24 cellular contexts compared by ENCODE assay signal in the genomic region with DNA sequence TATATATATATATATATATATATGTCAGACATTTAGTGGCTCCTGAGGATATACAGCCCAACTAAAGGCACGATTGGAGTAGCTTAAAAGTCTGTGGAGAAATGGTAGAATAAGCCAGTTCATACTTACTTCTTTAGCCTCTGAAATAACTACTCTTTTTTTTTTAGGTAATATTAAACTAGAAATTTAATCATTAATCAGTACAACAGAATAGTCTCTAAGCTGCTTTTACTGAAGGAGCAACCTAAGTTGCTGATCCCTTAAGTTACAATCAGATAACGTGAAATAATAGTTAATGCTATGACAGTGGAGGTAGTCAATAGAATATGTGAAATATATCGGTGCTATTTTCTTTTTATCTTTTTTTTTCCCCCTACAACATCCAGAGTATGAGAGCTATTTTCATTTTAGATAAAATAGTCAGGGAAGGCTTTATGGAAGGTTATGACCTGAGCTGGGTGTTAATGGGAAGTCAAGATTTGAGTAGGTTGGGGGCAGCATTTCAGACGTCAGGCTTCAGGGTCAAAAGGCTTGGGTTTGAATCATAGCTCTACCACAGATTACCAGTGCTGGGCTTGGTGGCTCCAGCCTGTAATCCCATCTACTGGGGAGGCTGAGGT. TPM values are rescaled to one million over a fixed set of nuclear protein-coding genes. Genes with fewer than 3 reads are reported as not detected.
DNase-seq lines count a peak whose midpoint lies in the region; ATAC-seq, FAIRE-seq and TF ChIP-seq lines count a peak whose summit lies in the region.
"Had no signal": no experiment of that assay in that cellular context is flagged by ENCODE, and none has a peak within 500 bp of the region (broad histone marks: within the 10 kb centered on the region; RNA-seq: fewer than 3 reads in every experiment).

No MANE protein-coding gene starts in this region.

- H3K27me3 ChIP-seq in body of pancreas, result no peaks in the 10 kb centered on the region
- H3K27me3 ChIP-seq in small intestine (ENCODE audit: control insufficient read depth in 2 of 2, insufficient read depth in 2 of 2, low read length in 2 of 2), result no peaks in the 10 kb centered on the region
- H3K27me3 ChIP-seq: SJCRH30 had no signal

- H3K36me3 Mint-ChIP-seq in activated T-cell treated with anti-CD3 and anti-CD28 coated beads, Interleukin-2, amount 50 U/mL, for 72 hours (ENCODE audit: insufficient read depth in 2 of 2), result peaks cover 16 to 37% of the 10 kb centered on the region in 2 donors

- no peak for DNase-seq in activated T-cell treated with anti-CD3 and anti-CD28 coated beads, Interleukin-2, amount 50 U/mL, for 72 hours
- no peak for DNase-seq in activated T-cell treated with anti-CD3 and anti-CD28 coated beads, Interleukin-2, amount 50 U/mL, for 48 hours
- DNase-seq in body of pancreas (no peak), left kidney (ENCODE audit: low read depth, low spot score) (peak; percentile 17), small intestine (peak; percentile 34), NCI-H2171 treated with DMSO at 0.1 percent for 48 hours (lab: John Stamatoyannopoulos, UW) (no peak)
- DNase-seq: 8988T, AML-193, C1 segment of cervical spinal cord, EL, GF-D8, H7, IMR-90, NCI-H1105, NCI-H2029 treated with DMSO at 0.1 percent for 48 hours, NCI-H2171, NCI-H524 treated with DMSO at 0.1 percent for 48 hours, NCI-H82, SJCRH30 had no signal

- no peak for TF ChIP-seq CTCF in body of pancreas (IDR thresholded peaks at IDR 0.05)

- H3K4me1 ChIP-seq in body of pancreas (peaks cover 11% of the 10 kb centered on the region), small intestine (ENCODE audit: control insufficient read depth in 2 of 2, insufficient read depth in 1 of 2, low read depth in 1 of 2, low read length in 1 of 2) (peaks cover 0 to 2% of the 10 kb centered on the region in 2 donors)
- H3K4me1 ChIP-seq: SJCRH30 had no signal

- H3K4me1 Mint-ChIP-seq in activated T-cell treated with anti-CD3 and anti-CD28 coated beads, Interleukin-2, amount 50 U/mL, for 72 hours (ENCODE audit: low read depth), result peaks cover 33% of the 10 kb centered on the region

- no peak for FAIRE-seq in small intestine (lab: Jason Lieb, UNC)
- FAIRE-seq: HTR-8/SVneo had no signal

- H3K27me3 Mint-ChIP-seq in activated T-cell treated with anti-CD3 and anti-CD28 coated beads, Interleukin-2, amount 50 U/mL, for 72 hours (ENCODE audit: low read depth), result no peaks in the 10 kb centered on the region

- H3K36me3 ChIP-seq in body of pancreas (replicated peaks in 1 of 2; ENCODE audit: insufficient read depth in 1 of 2, low read depth in 2 of 2), result no peaks in the 10 kb centered on the region
- peaks cover 5 to 8% of the 10 kb centered on the region in 2 donors for H3K36me3 ChIP-seq in small intestine (ENCODE audit: control insufficient read depth in 2 of 2, insufficient read depth in 2 of 2, low read length in 2 of 2)

- ATAC-seq in activated T-cell treated with anti-CD3 and anti-CD28 coated beads, Interleukin-2, amount 50 U/mL, for 72 hours (replicated peaks in 1 of 2), result no peak
- ATAC-seq in body of pancreas (peak; percentile 12), HG02642 (IDR thresholded peaks at IDR 0.05; ENCODE audit: poor library complexity, unreplicated experiment) (no peak), GM21619 (IDR thresholded peaks at IDR 0.05; ENCODE audit: unreplicated experiment) (no peak)
- ATAC-seq: Panc1 had no signal

- no peak for TF ChIP-seq POLR2A in body of pancreas (IDR thresholded peaks at IDR 0.05)

- H3K4me3 ChIP-seq in body of pancreas (no peak overlapping the region), small intestine (ENCODE audit: low read depth in 1 of 2, low read length in 2 of 2) (no peak overlapping the region)
- H3K4me3 ChIP-seq: SJCRH30 had no signal

- peak overlapping the region; percentile 43 for H3K27ac Mint-ChIP-seq in activated T-cell treated with anti-CD3 and anti-CD28 coated beads, Interleukin-2, amount 50 U/mL, for 72 hours

- H3K9me3 Mint-ChIP-seq in activated T-cell treated with anti-CD3 and anti-CD28 coated beads, Interleukin-2, amount 50 U/mL, for 72 hours, result no peaks in the 10 kb centered on the region

- no peak overlapping the region for H3K4me3 Mint-ChIP-seq in activated T-cell treated with anti-CD3 and anti-CD28 coated beads, Interleukin-2, amount 50 U/mL, for 72 hours

- intact Hi-C loops in body of pancreas (cut with DNase I), result no loop called here

- H3K27ac ChIP-seq in body of pancreas, result peak overlapping the region in 1 of 4 donors; percentile 52
- no peak overlapping the region for H3K27ac ChIP-seq in small intestine (ENCODE audit: low read depth in 1 of 2, low read length in 1 of 2)
- H3K27ac ChIP-seq: SJCRH30 had no signal

- H3K9me3 ChIP-seq in body of pancreas (no peaks in the 10 kb centered on the region), small intestine (ENCODE audit: control insufficient read depth, low read depth) (no peaks in the 10 kb centered on the region)
- H3K9me3 ChIP-seq: SJCRH30 had no signal

- 33 to 34% methylated on average over 4 of the region's 4 CpGs for WGBS in body of pancreas, 2 donors
- WGBS in small intestine, 3 donors, result 27 to 57% (median 40%) methylated on average over 4 of the region's 4 CpGs

RNA-seq across cellular contexts. Expression of a gene that starts 15.6 kb away (rescaled TPM):
- 10 to 100 TPM; 32.7 to 36.8 TPM for total RNA-seq in activated T-cell treated with anti-CD3 and anti-CD28 coated beads, Interleukin-2, amount 50 U/mL, for 72 hours
- total RNA-seq in body of pancreas, result 10 to 100 TPM; 20.8 to 25.7 TPM
- 10 to 100 TPM in 2 of 3 donors, 1 to 10 TPM in 1; 9.8 to 33.0 (median 11.3) TPM for polyA plus RNA-seq in small intestine

RNA-seq across cellular contexts. Expression of a gene that starts 25.9 kb away (rescaled TPM):
- total RNA-seq in activated T-cell treated with anti-CD3 and anti-CD28 coated beads, Interleukin-2, amount 50 U/mL, for 72 hours, result 1 to 10 TPM in 1 of 2 donors, under 1 TPM in 1; 0.82 to 1.2 TPM
- total RNA-seq in body of pancreas, result not detected
- not detected for polyA plus RNA-seq in small intestine
- total RNA-seq: IMR-90, SJCRH30 had no signal
- polyA plus RNA-seq: AG04450, IMR-90 had no signal

RNA-seq across cellular contexts. Expression of a gene that starts 43.4 kb away (rescaled TPM):
- 10 to 100 TPM; 27.4 to 36.3 TPM for total RNA-seq in activated T-cell treated with anti-CD3 and anti-CD28 coated beads, Interleukin-2, amount 50 U/mL, for 72 hours
- 10 to 100 TPM in 1 of 2 donors, 1 to 10 TPM in 1; 2.3 to 59.1 TPM for total RNA-seq in body of pancreas
- polyA plus RNA-seq in small intestine, result 1 to 10 TPM in 2 of 3 donors, not detected in 1; 2.4 to 4.8 TPM

Comparison
In these comparisons a context has a peak if more than half of its experiments do, and no peak if none do; other contexts are left out.
1. DNase-seq: peak in left kidney (single experiment) and small intestine (single experiment); none in activated T-cell treated with anti-CD3 and anti-CD28 coated beads, Interleukin-2, amount 50 U/mL, for 72 hours (0 of 2), activated T-cell treated with anti-CD3 and anti-CD28 coated beads, Interleukin-2, amount 50 U/mL, for 48 hours (0 of 2), body of pancreas (0 of 4) and NCI-H2171 treated with DMSO at 0.1 percent for 48 hours (single experiment).